ENCODE assay signal across 31 cellular contexts in genomic region chr5:78514427-78515345, GRCh38.
DNase-seq lines count a peak whose midpoint lies in the region; ATAC-seq, FAIRE-seq and TF ChIP-seq lines count a peak whose summit lies in the region.
"Had no signal": no experiment of that assay in that cellular context is flagged by ENCODE, and none has a peak within 500 bp of the region (broad histone marks: within the 10 kb centered on the region; RNA-seq: fewer than 3 reads in every experiment).

No MANE protein-coding gene starts in this region.

- H3K27me3 Mint-ChIP-seq in osteocyte (ENCODE audit: unreplicated experiment) (no peaks in the 10 kb centered on the region), endodermal cell (ENCODE audit: insufficient read depth) (peaks cover 4% of the 10 kb centered on the region)
- H3K27me3 Mint-ChIP-seq: activated B cell treated with CpG ODN at 0.5 μM for 24 hours had no signal

- WGBS in endodermal cell (ENCODE audit: insufficient coverage in 1 of 2, insufficient read length in 1 of 2), 2 experiments = 86 to 87% methylated on average over 6 to 8 of the region's 8 CpGs
- WGBS in heart left ventricle, 4 donors = 75 to 93% (median 80%) methylated on average over 8 of the region's 8 CpGs

- FAIRE-seq in endothelial cell of umbilical vein (lab: Jason Lieb, UNC) = no peak
- FAIRE-seq: astrocyte had no signal

- no peaks in the 10 kb centered on the region for H3K9me1 ChIP-seq in endothelial cell of umbilical vein (replicated peaks; ENCODE audit: control insufficient read depth, extremely low read depth, insufficient read depth, low read length)

- H4K20me1 ChIP-seq in endothelial cell of umbilical vein (replicated peaks; ENCODE audit: control insufficient read depth, extremely low read depth, insufficient read depth, low read length) = no peaks in the 10 kb centered on the region

- intact Hi-C loops in endothelial cell of umbilical vein (cut with micrococcal nuclease) (no loop called here), heart left ventricle (cut with DNase I) (loop anchor here in 1 of 10 donors (10.0 kb wide), 1 partner anchor 150 kb away; the partner anchor contains the start of gene SCAMP1)

- H3K27me3 ChIP-seq in SJCRH30 (no peaks in the 10 kb centered on the region), endothelial cell of umbilical vein (ENCODE audit: control insufficient read depth in 2 of 2, insufficient read depth in 2 of 2, low read length in 2 of 2) (no peaks in the 10 kb centered on the region), endodermal cell (ENCODE audit: control insufficient read depth, insufficient read depth, low read length, poor library complexity, severe bottlenecking) (no peaks in the 10 kb centered on the region), heart left ventricle (no peaks in the 10 kb centered on the region), HAP-1 (ENCODE audit: low read depth) (no peaks in the 10 kb centered on the region)
- H3K27me3 ChIP-seq: ovary, testis, uterus had no signal

- dilution Hi-C loops in endothelial cell of umbilical vein (cut with MboI; ENCODE audit: extremely low pct_ligation_motif_present, low sequenced_read_pairs) = no loop called here

- H3K4me3 ChIP-seq in SJCRH30 = no peak overlapping the region
- H3K4me3 ChIP-seq in endothelial cell of umbilical vein (replicated peaks in 1 of 3; ENCODE audit: insufficient read depth in 1 of 3, low read depth in 1 of 3, low read length in 3 of 3) = no peak overlapping the region
- no peak overlapping the region for H3K4me3 ChIP-seq in endodermal cell (ENCODE audit: low read length)
- no peak overlapping the region for H3K4me3 ChIP-seq in heart left ventricle
- no peak overlapping the region for H3K4me3 ChIP-seq in HAP-1
- H3K4me3 ChIP-seq: lung, ovary, SK-N-MC, testis, uterus had no signal

- H3K4me2 ChIP-seq in endothelial cell of umbilical vein (ENCODE audit: insufficient read depth, low read length) = no peak overlapping the region

- H2AFZ ChIP-seq in endothelial cell of umbilical vein (ENCODE audit: low read depth, low read length) = no peak overlapping the region

- BruUV-seq in endothelial cell of umbilical vein (replicated peaks; lab: Mats Ljungman, UMichigan) = no TSS peak

- H3K9me3 ChIP-seq in SJCRH30 (replicated peaks) (no peaks in the 10 kb centered on the region), endothelial cell of umbilical vein (replicated peaks; ENCODE audit: control insufficient read depth, insufficient read depth, low read length) (no peaks in the 10 kb centered on the region), endodermal cell (ENCODE audit: control insufficient read depth, low read length) (no peaks in the 10 kb centered on the region), heart left ventricle (no peaks in the 10 kb centered on the region), HAP-1 (no peaks in the 10 kb centered on the region; the same call in 1 of the 2 replicates)
- H3K9me3 ChIP-seq: ovary, testis, uterus had no signal

- H3K27ac Mint-ChIP-seq in osteocyte (ENCODE audit: unreplicated experiment) (peak overlapping the region; percentile 82), endodermal cell (no peak overlapping the region)
- H3K27ac Mint-ChIP-seq: activated B cell treated with CpG ODN at 0.5 μM for 24 hours; activated T-cell treated with anti-CD3 and anti-CD28 coated beads, Interleukin-2, amount 50 U/mL, for 24 hours; CD4-positive, alpha-beta T cell; immature natural killer cell; natural killer cell treated with Interleukin-12 subunit alpha and Interleukin-12 subunit beta and Interleukin-15 and Interleukin-18, amount 100 ng/mL, for 72 hours; stimulated activated naive CD8-positive, alpha-beta T cell treated with anti-CD3 and anti-CD28 coated beads, Interleukin-15, Interleukin-2, amounts not matched to agents 100 ng/mL and 50 ng/mL, for 24 hours had no signal

- no peak for TF ChIP-seq CTCF in endothelial cell of umbilical vein (IDR thresholded peaks at IDR 0.05; ENCODE audit: extremely low read depth in 1 of 2, insufficient read depth in 1 of 2, low read depth in 1 of 2, low read length in 2 of 2)
- TF ChIP-seq CTCF in osteocyte (IDR thresholded peaks at IDR 0.05) = no peak
- TF ChIP-seq CTCF in endodermal cell (conservative IDR thresholded peaks at IDR 0.05) = no peak
- TF ChIP-seq CTCF in heart left ventricle (IDR thresholded peaks at IDR 0.05) = no peak

- CTCF ChIA-PET in endothelial cell of umbilical vein (lab: Charles Lee) = interaction anchor here (1.6 to 6.4 kb wide), 2 partner anchors 10 to 19 kb away, joined by 5 to 26 read pairs; no protein-coding TSS in a partner anchor

- H3K79me2 ChIP-seq in endothelial cell of umbilical vein (ENCODE audit: control insufficient read depth, insufficient read depth, low read length) = no peaks in the 10 kb centered on the region

- in situ Hi-C loops in HAP-1 (cut with MboI; ENCODE audit: low sequenced_read_pairs) = no loop called here

- H3K4me1 ChIP-seq in SJCRH30 (peaks cover 56% of the 10 kb centered on the region), endothelial cell of umbilical vein (ENCODE audit: control insufficient read depth, extremely low read depth, insufficient read depth, low read length) (peaks cover 29% of the 10 kb centered on the region), endodermal cell (ENCODE audit: control insufficient read depth, insufficient read depth, low read length) (peaks cover 17% of the 10 kb centered on the region), heart left ventricle (peaks cover 3 to 54% (median 27%) of the 10 kb centered on the region in 12 donors), HAP-1 (peaks cover 7% of the 10 kb centered on the region)

- POLR2A ChIA-PET in endothelial cell of umbilical vein (lab: Charles Lee) = no interaction called here

- no peak overlapping the region for H3K4me3 Mint-ChIP-seq in osteocyte (ENCODE audit: unreplicated experiment)
- H3K4me3 Mint-ChIP-seq in endodermal cell = no peak overlapping the region
- H3K4me3 Mint-ChIP-seq: activated B cell treated with CpG ODN at 0.5 μM for 24 hours; activated T-cell treated with anti-CD3 and anti-CD28 coated beads, Interleukin-2, amount 50 U/mL, for 24 hours; CD4-positive, alpha-beta T cell; central memory CD8-positive, alpha-beta T cell; immature natural killer cell; natural killer cell treated with Interleukin-12 subunit alpha and Interleukin-12 subunit beta and Interleukin-15 and Interleukin-18, amount 100 ng/mL, for 72 hours; stimulated activated naive CD8-positive, alpha-beta T cell treated with anti-CD3 and anti-CD28 coated beads, Interleukin-15, Interleukin-2, amounts not matched to agents 100 ng/mL and 50 ng/mL, for 24 hours had no signal

- DNase-seq in HT-29 (ENCODE audit: low spot score) (peak; percentile 52), SJCRH30 (peak in 1 of 2 experiments; percentile 72), endothelial cell of umbilical vein (ENCODE audit: low read depth, low spot score) (no peak), osteocyte (ENCODE audit: extremely low spot score, unreplicated experiment) (no peak), endodermal cell (no peak), heart left ventricle (no peak), HAP-1 (ENCODE audit: low spot score in 2 of 2) (no peak)
- DNase-seq: activated B cell treated with CpG ODN at 0.5 μM for 24 hours; activated CD4-positive, alpha-beta T cell treated with anti-CD3 and anti-CD28 coated beads, Interleukin-2, amount 50 U/mL, for 1 hour; activated gamma-delta T cell treated with Interleukin-2 at 50 U/mL for 16 hours; activated T-cell treated with anti-CD3 and anti-CD28 coated beads, Interleukin-2, amount 50 U/mL, for 24 hours; CD4-positive, alpha-beta T cell; dermis blood vessel endothelial cell; DMS79 treated with DMSO at 0.1 percent for 48 hours; GDM1; immature natural killer cell; left cardiac atrium; MV-4-11; NCI-H146; ovary; RPMI8226; stimulated activated CD4-positive, alpha-beta T cell treated with anti-CD3 and anti-CD28 coated beads, Interleukin-2, amount 100 ng/mL, for 24 hours; testis; uterus had no signal

- ATAC-seq in heart left ventricle (no peak), GM21619 (IDR thresholded peaks at IDR 0.05; ENCODE audit: unreplicated experiment) (no peak)
- ATAC-seq: left cardiac atrium; natural killer cell treated with Interleukin-12 subunit alpha and Interleukin-12 subunit beta and Interleukin-15 and Interleukin-18, amount 100 ng/mL, for 72 hours had no signal

- H3K36me3 ChIP-seq in SJCRH30 (no peaks in the 10 kb centered on the region), endothelial cell of umbilical vein (ENCODE audit: control insufficient read depth in 2 of 2, extremely low read depth in 1 of 2, insufficient read depth in 2 of 2, low read length in 2 of 2) (peaks cover 0 to 2% of the 10 kb centered on the region in 2 experiments), endodermal cell (ENCODE audit: control insufficient read depth, insufficient read depth, low read length) (peaks cover 26% of the 10 kb centered on the region), heart left ventricle (no peaks in the 10 kb centered on the region), HAP-1 (replicated peaks) (no peaks in the 10 kb centered on the region)
- H3K36me3 ChIP-seq: ovary, uterus had no signal

- H3K9ac ChIP-seq in endothelial cell of umbilical vein (replicated peaks; ENCODE audit: extremely low read depth, insufficient read depth, low read length) (no peak overlapping the region), endodermal cell (ENCODE audit: extremely low read depth, low read length, poor library complexity, severe bottlenecking) (no peak overlapping the region)

- H3K9me3 Mint-ChIP-seq in osteocyte (ENCODE audit: unreplicated experiment) = no peaks in the 10 kb centered on the region
- no peaks in the 10 kb centered on the region for H3K9me3 Mint-ChIP-seq in endodermal cell
- H3K9me3 Mint-ChIP-seq: activated T-cell treated with anti-CD3 and anti-CD28 coated beads, Interleukin-2, amount 50 U/mL, for 24 hours; CD4-positive, alpha-beta T cell; central memory CD8-positive, alpha-beta T cell; immature natural killer cell; natural killer cell treated with Interleukin-12 subunit alpha and Interleukin-12 subunit beta and Interleukin-15 and Interleukin-18, amount 100 ng/mL, for 72 hours; stimulated activated naive CD8-positive, alpha-beta T cell treated with anti-CD3 and anti-CD28 coated beads, Interleukin-15, Interleukin-2, amounts not matched to agents 100 ng/mL and 50 ng/mL, for 24 hours had no signal

- no peak for TF ChIP-seq POLR2A in endothelial cell of umbilical vein (IDR thresholded peaks at IDR 0.05; ENCODE audit: low read depth, low read length)
- TF ChIP-seq POLR2A in heart left ventricle (IDR thresholded peaks at IDR 0.05) = no peak

- H3K36me3 Mint-ChIP-seq in osteocyte (ENCODE audit: unreplicated experiment) (peaks cover 18% of the 10 kb centered on the region), endodermal cell (ENCODE audit: low read depth) (peaks cover 59% of the 10 kb centered on the region)
- H3K36me3 Mint-ChIP-seq: immature natural killer cell; natural killer cell treated with Interleukin-12 subunit alpha and Interleukin-12 subunit beta and Interleukin-15 and Interleukin-18, amount 100 ng/mL, for 72 hours had no signal

- peak overlapping the region; percentile 87 for H3K27ac ChIP-seq in SJCRH30
- H3K27ac ChIP-seq in endothelial cell of umbilical vein (ENCODE audit: insufficient read depth, low read depth, low read length) = no peak overlapping the region
- H3K27ac ChIP-seq in endodermal cell (ENCODE audit: low read depth, low read length) = no peak overlapping the region
- no peak overlapping the region for H3K27ac ChIP-seq in heart left ventricle
- H3K27ac ChIP-seq: ovary, SK-N-MC, testis, uterus had no signal

- H3K4me1 Mint-ChIP-seq in osteocyte (ENCODE audit: unreplicated experiment) = peaks cover 65% of the 10 kb centered on the region
- peaks cover 64% of the 10 kb centered on the region for H3K4me1 Mint-ChIP-seq in endodermal cell
